15 cellular contexts compared by ENCODE assay signal in the genomic region with DNA sequence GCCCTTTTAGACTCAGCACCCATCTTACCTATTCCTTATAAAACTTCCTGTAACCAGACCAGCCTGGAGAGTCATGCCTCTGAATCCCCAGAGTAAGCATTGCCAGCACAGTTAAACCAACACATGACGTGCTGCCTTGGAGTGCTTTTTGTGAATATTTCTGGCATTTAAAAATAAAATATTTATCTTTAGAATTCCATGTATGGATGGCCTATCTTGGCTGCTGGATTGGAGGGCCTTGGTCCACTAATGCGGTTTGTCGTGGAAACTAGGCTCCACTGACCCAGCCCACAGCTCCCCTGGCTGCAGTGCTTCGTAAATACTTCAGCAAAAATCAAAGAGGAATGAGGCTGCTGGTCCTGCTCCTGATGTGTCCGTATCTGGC. TPM values are rescaled to one million over a fixed set of nuclear protein-coding genes. Genes with fewer than 3 reads are reported as not detected.
DNase-seq lines count a peak whose midpoint lies in the region; TF ChIP-seq lines count a peak whose summit lies in the region.
"Had no signal": no experiment of that assay in that cellular context is flagged by ENCODE, and none has a peak within 500 bp of the region (broad histone marks: within the 10 kb centered on the region; RNA-seq: fewer than 3 reads in every experiment).

No MANE protein-coding gene starts in this region.

- H3K4me3 ChIP-seq in AG04450 (ENCODE audit: low read depth, low read length) (no peak overlapping the region), ascending aorta (no peak overlapping the region), fibroblast of lung (replicated peaks in 1 of 4; ENCODE audit: control extremely low read depth in 1 of 4, insufficient read depth in 1 of 4, low read depth in 3 of 4, low read length in 4 of 4) (no peak overlapping the region), sigmoid colon (no peak overlapping the region), Caco-2 (ENCODE audit: low read depth, low read length) (no peak overlapping the region)
- H3K4me3 ChIP-seq: GM23248 had no signal

- H3K4me1 Mint-ChIP-seq in Caco-2 (ENCODE audit: low read depth, unreplicated experiment) = no peaks in the 10 kb centered on the region
- H3K4me1 Mint-ChIP-seq in activated naive CD4-positive, alpha-beta T cell treated with anti-CD3 and anti-CD28 coated beads, Interleukin-2, amount 10 ng/mL, durations not matched to agents 7 days and 5 days = no peaks in the 10 kb centered on the region
- H3K4me1 Mint-ChIP-seq: CD4-positive, CD25-positive, alpha-beta regulatory T cell had no signal

- no peaks in the 10 kb centered on the region for H4K20me1 ChIP-seq in fibroblast of lung (ENCODE audit: control insufficient read depth, extremely low read depth, insufficient read depth, low read length)

- DNase-seq in AG04450 (ENCODE audit: low read depth, low spot score) = peak; percentile 34
- DNase-seq in ascending aorta (ENCODE audit: low spot score in 2 of 2) = no peak
- peak in 1 of 2 donors; percentile 19 for DNase-seq in fibroblast of lung (ENCODE audit: low read depth in 2 of 2)
- DNase-seq in sigmoid colon = no peak
- no peak for DNase-seq in COLO829 (ENCODE audit: low spot score)
- DNase-seq in Caco-2 = no peak
- no peak for DNase-seq in activated naive CD4-positive, alpha-beta T cell treated with Interleukin-2 at 50 U/mL for 16 hours
- no peak for DNase-seq in activated naive CD4-positive, alpha-beta T cell treated with anti-CD3 and anti-CD28 coated beads, Interleukin-2, amount 10 ng/mL, durations not matched to agents 7 days and 5 days
- DNase-seq: DMS79, NCI-H1417 treated with DMSO at 0.1 percent for 48 hours, NCI-H2029, NCI-H510A had no signal

- no peaks in the 10 kb centered on the region for H3K9me3 ChIP-seq in AG04450 (ENCODE audit: control insufficient read depth, insufficient read depth, low read length)
- no peaks in the 10 kb centered on the region for H3K9me3 ChIP-seq in ascending aorta
- H3K9me3 ChIP-seq in fibroblast of lung (ENCODE audit: control insufficient read depth, insufficient read depth, low read depth, low read length) = no peaks in the 10 kb centered on the region
- H3K9me3 ChIP-seq in sigmoid colon = no peaks in the 10 kb centered on the region
- H3K9me3 ChIP-seq in Caco-2 = no peaks in the 10 kb centered on the region

- H3K4me2 ChIP-seq in fibroblast of lung (ENCODE audit: extremely low read depth, insufficient read depth, low read length) = peak overlapping the region; percentile 45

- 72 to 82% methylated on average over 5 of the region's 5 CpGs for WGBS in sigmoid colon, 2 donors

- H3K27me3 ChIP-seq in AG04450 (ENCODE audit: control insufficient read depth, insufficient read depth, low read length) (peaks cover 6% of the 10 kb centered on the region), ascending aorta (no peaks in the 10 kb centered on the region), fibroblast of lung (ENCODE audit: control insufficient read depth, insufficient read depth, low read length) (no peaks in the 10 kb centered on the region), sigmoid colon (no peaks in the 10 kb centered on the region), Caco-2 (replicated peaks; ENCODE audit: control insufficient read depth, insufficient read depth, low read length) (no peaks in the 10 kb centered on the region)

- H3K36me3 ChIP-seq in ascending aorta = no peaks in the 10 kb centered on the region
- no peaks in the 10 kb centered on the region for H3K36me3 ChIP-seq in fibroblast of lung (ENCODE audit: control insufficient read depth, insufficient read depth, low read length)
- H3K36me3 ChIP-seq in sigmoid colon = peaks cover 0 to 2% (median 0%) of the 10 kb centered on the region in 4 donors
- peaks cover 6% of the 10 kb centered on the region for H3K36me3 ChIP-seq in Caco-2 (ENCODE audit: control insufficient read depth, insufficient read depth, low read length)

- peaks cover 24% of the 10 kb centered on the region for H3K36me3 Mint-ChIP-seq in Caco-2 (ENCODE audit: insufficient read depth, unreplicated experiment)
- no peaks in the 10 kb centered on the region for H3K36me3 Mint-ChIP-seq in activated naive CD4-positive, alpha-beta T cell treated with anti-CD3 and anti-CD28 coated beads, Interleukin-2, amount 10 ng/mL, durations not matched to agents 7 days and 5 days
- H3K36me3 Mint-ChIP-seq: CD4-positive, CD25-positive, alpha-beta regulatory T cell had no signal

- no peak overlapping the region for H3K27ac Mint-ChIP-seq in Caco-2 (ENCODE audit: unreplicated experiment)
- H3K27ac Mint-ChIP-seq in activated naive CD4-positive, alpha-beta T cell treated with anti-CD3 and anti-CD28 coated beads, Interleukin-2, amount 10 ng/mL, durations not matched to agents 7 days and 5 days = no peak overlapping the region
- H3K27ac Mint-ChIP-seq: CD4-positive, CD25-positive, alpha-beta regulatory T cell had no signal

- no TSS peak for BruUV-seq in Caco-2 (replicated peaks; lab: Mats Ljungman, UMichigan)

- H3K27ac ChIP-seq in AG04450 (ENCODE audit: low read depth, low read length) = peak overlapping the region; percentile 39
- H3K27ac ChIP-seq in ascending aorta = peak overlapping the region; percentile 58 to 68
- no peak overlapping the region for H3K27ac ChIP-seq in fibroblast of lung (ENCODE audit: insufficient read depth, low read length)
- H3K27ac ChIP-seq in sigmoid colon = peak overlapping the region; percentile 75 to 81 (median 79)
- H3K27ac ChIP-seq: GM23248 had no signal

- H3K9ac ChIP-seq in fibroblast of lung (ENCODE audit: insufficient read depth, low read length) = no peak overlapping the region
- H3K9ac ChIP-seq: GM23248 had no signal

- intact Hi-C loops in ascending aorta (cut with DNase I) = loop anchor here (10.0 kb wide), 1 partner anchor 941 kb away; a partner anchor contains a TSS
- intact Hi-C loops in sigmoid colon (cut with DNase I) = loop anchor here (2.0 kb wide), 1 partner anchor 29 kb away; no protein-coding TSS in a partner anchor
- intact Hi-C loops in Caco-2 (cut with micrococcal nuclease; ENCODE audit: unreplicated experiment) = no loop called here

- peaks cover 0 to 5% of the 10 kb centered on the region in 2 donors for H3K4me1 ChIP-seq in ascending aorta
- no peaks in the 10 kb centered on the region for H3K4me1 ChIP-seq in fibroblast of lung (ENCODE audit: control insufficient read depth, extremely low read depth, insufficient read depth, low read length)
- H3K4me1 ChIP-seq in sigmoid colon = peaks cover 0 to 42% (median 38%) of the 10 kb centered on the region in 4 donors
- no peaks in the 10 kb centered on the region for H3K4me1 ChIP-seq in Caco-2

- no peaks in the 10 kb centered on the region for H3K9me3 Mint-ChIP-seq in Caco-2 (ENCODE audit: unreplicated experiment)
- H3K9me3 Mint-ChIP-seq in activated naive CD4-positive, alpha-beta T cell treated with anti-CD3 and anti-CD28 coated beads, Interleukin-2, amount 10 ng/mL, durations not matched to agents 7 days and 5 days = no peaks in the 10 kb centered on the region

- TF ChIP-seq EP300 in sigmoid colon (IDR thresholded peaks at IDR 0.05) = no peak

- no peak for TF ChIP-seq POLR2A in sigmoid colon (IDR thresholded peaks at IDR 0.05)

- CTCF ChIA-PET in AG04450 (lab: Charles Lee) (interaction anchor here (0.6 to 2.2 kb wide), 25 partner anchors 9 to 631 kb away, joined by 3 to 17 read pairs (median 4); a partner anchor contains a TSS), Caco-2 (lab: Charles Lee) (no interaction called here)
- CTCF ChIA-PET in activated naive CD4-positive, alpha-beta T cell treated with anti-CD3 and anti-CD28 coated beads, Interleukin-2, amount 10 ng/mL, durations not matched to agents 7 days and 5 days (lab: Charles Lee) = interaction anchor here (1.1 to 1.2 kb wide), 2 partner anchors 10 to 396 kb away, joined by 3 to 4 read pairs; no protein-coding TSS in a partner anchor

- peak overlapping the region; percentile 50 for H2AFZ ChIP-seq in fibroblast of lung (ENCODE audit: low read length)
- H2AFZ ChIP-seq: GM23248 had no signal

- TF ChIP-seq CTCF in AG04450 (IDR thresholded peaks at IDR 0.05; ENCODE audit: low read depth, low read length) = peak; percentile 54
- peak in 1 of 3 experiments; percentile 16 for TF ChIP-seq CTCF in ascending aorta (IDR thresholded peaks at IDR 0.05)
- peak in 1 of 2 donors; percentile 14 for TF ChIP-seq CTCF in fibroblast of lung (conservative IDR thresholded peaks at IDR 0.05 in 1 of 2, IDR thresholded peaks at IDR 0.05 in 1 of 2; ENCODE audit: low read depth in 1 of 2, low read length in 2 of 2)
- TF ChIP-seq CTCF in sigmoid colon (IDR thresholded peaks at IDR 0.05) = peak in 3 of 4 experiments; percentile 12 to 32 (median 13)
- TF ChIP-seq CTCF in Caco-2 (IDR thresholded peaks at IDR 0.05; ENCODE audit: insufficient read depth in 1 of 2, low read depth in 1 of 2, low read length in 1 of 2, severe bottlenecking in 1 of 2, unreplicated experiment in 1 of 2) = no peak

- POLR2A ChIA-PET in AG04450 (lab: Yijun Ruan, JAX) = interaction anchor here (0.7 kb wide), 1 partner anchor 442 kb away, joined by 3 read pairs; no protein-coding TSS in a partner anchor
- POLR2A ChIA-PET in Caco-2 (lab: Charles Lee) = no interaction called here

- no peaks in the 10 kb centered on the region for H3K79me2 ChIP-seq in fibroblast of lung (ENCODE audit: control insufficient read depth, insufficient read depth, low read length)

- no peak overlapping the region for H3K4me3 Mint-ChIP-seq in Caco-2 (ENCODE audit: unreplicated experiment)
- no peak overlapping the region for H3K4me3 Mint-ChIP-seq in activated naive CD4-positive, alpha-beta T cell treated with anti-CD3 and anti-CD28 coated beads, Interleukin-2, amount 10 ng/mL, durations not matched to agents 7 days and 5 days
- H3K4me3 Mint-ChIP-seq: CD4-positive, CD25-positive, alpha-beta regulatory T cell had no signal

- H3K27me3 Mint-ChIP-seq in Caco-2 (ENCODE audit: insufficient read depth, unreplicated experiment) = no peaks in the 10 kb centered on the region
- peaks cover 9% of the 10 kb centered on the region for H3K27me3 Mint-ChIP-seq in activated naive CD4-positive, alpha-beta T cell treated with anti-CD3 and anti-CD28 coated beads, Interleukin-2, amount 10 ng/mL, durations not matched to agents 7 days and 5 days

RNA-seq across cellular contexts. Expression of a gene that starts 17.5 kb away (rescaled TPM):
- polyA plus RNA-seq in AG04450 (2011; rRNA removed) = 2.1 and 2.6 TPM in 2 replicates
- 1.1 and 2.0 TPM in 2 replicates for polyA minus RNA-seq in AG04450 (2011; rRNA and poly(A)+ RNA removed)
- 2.2 TPM for total RNA-seq in ascending aorta
- total RNA-seq in fibroblast of lung = 9.6 and 9.8 TPM in 2 replicates
- 1.8 and 2.8 TPM in 2 replicates for polyA plus RNA-seq in fibroblast of lung
- 1.4 and 2.7 TPM in 2 replicates for polyA plus RNA-seq in fibroblast of lung (2012)
- 1.1 TPM in 1 of 2 replicates, not detected in the other for polyA minus RNA-seq in fibroblast of lung (ENCODE audit: low replicate concordance)
- total RNA-seq in sigmoid colon = 10 to 100 TPM in 2 of 4 donors, 1 to 10 TPM in 2; 5.3 to 13.2 (median 8.6) TPM
- polyA plus RNA-seq in sigmoid colon = 10 to 100 TPM in 2 of 3 donors, 1 to 10 TPM in 1; 8.6 to 31.4 (median 15.6) TPM
- total RNA-seq in Caco-2 (2022) = 88.7 and 93.0 TPM in 2 replicates
- total RNA-seq: CD4-positive, CD25-positive, alpha-beta regulatory T cell; G401 had no signal
- polyA plus RNA-seq: CD4-positive, CD25-positive, alpha-beta regulatory T cell had no signal

RNA-seq across cellular contexts. Expression of a gene that starts 56.1 kb away (rescaled TPM):
- polyA plus RNA-seq in AG04450 (2011; rRNA removed) = 2.8 and 2.9 TPM in 2 replicates
- 1.1 and 1.3 TPM in 2 replicates for polyA minus RNA-seq in AG04450 (2011; rRNA and poly(A)+ RNA removed)
- total RNA-seq in ascending aorta = 23.7 TPM
- total RNA-seq in fibroblast of lung = 9.0 and 12.6 TPM in 2 replicates
- polyA plus RNA-seq in fibroblast of lung = 7.3 and 14.5 TPM in 2 replicates
- 5.3 and 10.2 TPM in 2 replicates for polyA plus RNA-seq in fibroblast of lung (2012)
- polyA minus RNA-seq in fibroblast of lung (ENCODE audit: low replicate concordance) = 1.1 and 9.6 TPM in 2 replicates
- 10 to 100 TPM; 11.4 to 22.7 (median 18.8) TPM for total RNA-seq in sigmoid colon
- 10 to 100 TPM in 1 of 3 donors, 1 to 10 TPM in 2; 4.8 to 11.9 (median 6.0) TPM for polyA plus RNA-seq in sigmoid colon
- 15.8 and 16.5 TPM in 2 replicates for total RNA-seq in Caco-2 (2022)
- total RNA-seq: CD4-positive, CD25-positive, alpha-beta regulatory T cell; G401 had no signal
- polyA plus RNA-seq: CD4-positive, CD25-positive, alpha-beta regulatory T cell had no signal

Comparison
In these comparisons a context has a peak if more than half of its experiments do, and no peak if none do; other contexts are left out.
1. CTCF ChIP-seq: peak in AG04450 (single experiment) and sigmoid colon (3 of 4); none in Caco-2 (0 of 2).